Comparison of ENCODE assay signal across 11 cellular contexts in genomic region chr20:33693274-33693673, GRCh38. TPM values are rescaled to one million over a fixed set of nuclear protein-coding genes. Genes with fewer than 3 reads are reported as not detected.
"Had no signal": no experiment of that assay in that cellular context is flagged by ENCODE, and none has a peak within 500 bp of the region (broad histone marks: within the 10 kb centered on the region; RNA-seq: fewer than 3 reads in every experiment).

No MANE protein-coding gene starts in this region.

- ATAC-seq: stimulated activated naive B cell treated with anti-CD40 and anti-IgM and Interleukin-4, amounts not matched to agents 10 μg/mL and 1 μg/mL and 100 μg/mL, for 72 hours had no signal

- H3K36me3 Mint-ChIP-seq: activated naive CD4-positive, alpha-beta T cell treated with anti-CD3 and anti-CD28 coated beads, Interleukin-2, amount 50 U/mL, for 24 hours had no signal

- H3K27me3 ChIP-seq: breast epithelium, sigmoid colon had no signal

- H3K4me1 ChIP-seq: breast epithelium had no signal

- H3K9me3 Mint-ChIP-seq: activated naive CD4-positive, alpha-beta T cell treated with anti-CD3 and anti-CD28 coated beads, Interleukin-2, amount 50 U/mL, for 24 hours; stimulated activated naive B cell treated with anti-CD40 and anti-IgM and Interleukin-4, amounts not matched to agents 10 μg/mL and 1 μg/mL and 100 μg/mL, for 72 hours had no signal

- H3K27me3 Mint-ChIP-seq: activated naive CD4-positive, alpha-beta T cell treated with anti-CD3 and anti-CD28 coated beads, Interleukin-2, amount 50 U/mL, for 24 hours; stimulated activated naive B cell treated with anti-CD40 and anti-IgM and Interleukin-4, amounts not matched to agents 10 μg/mL and 1 μg/mL and 100 μg/mL, for 72 hours had no signal

- DNase-seq: activated CD4-positive, alpha-beta T cell treated with anti-CD3 and anti-CD28 coated beads, Interleukin-2, amount 50 U/mL, for 1 hour; activated T-cell treated with anti-CD3 and anti-CD28 coated beads, Interleukin-2, amount 50 U/mL, for 1 hour; foreskin melanocyte; mammary epithelial cell; stimulated activated CD4-positive, alpha-beta T cell treated with anti-CD3 and anti-CD28 coated beads, Interleukin-2, amount 100 ng/mL, for 24 hours; stimulated activated naive B cell treated with anti-CD40 and anti-IgM and Interleukin-4, amounts not matched to agents 10 μg/mL and 1 μg/mL and 100 μg/mL, for 72 hours had no signal

- H3K9me3 ChIP-seq: breast epithelium, sigmoid colon had no signal

- H3K4me3 ChIP-seq: breast epithelium, sigmoid colon had no signal

- H3K27ac Mint-ChIP-seq: activated naive CD4-positive, alpha-beta T cell treated with anti-CD3 and anti-CD28 coated beads, Interleukin-2, amount 50 U/mL, for 24 hours; stimulated activated naive B cell treated with anti-CD40 and anti-IgM and Interleukin-4, amounts not matched to agents 10 μg/mL and 1 μg/mL and 100 μg/mL, for 72 hours had no signal

- H3K4me3 Mint-ChIP-seq: activated naive CD4-positive, alpha-beta T cell treated with anti-CD3 and anti-CD28 coated beads, Interleukin-2, amount 50 U/mL, for 24 hours; nephron; stimulated activated naive B cell treated with anti-CD40 and anti-IgM and Interleukin-4, amounts not matched to agents 10 μg/mL and 1 μg/mL and 100 μg/mL, for 72 hours had no signal

- H3K36me3 ChIP-seq: breast epithelium, sigmoid colon had no signal

RNA-seq across cellular contexts. Expression of gene C20orf144, which starts 31.1 kb away (rescaled TPM):
- total RNA-seq: subcutaneous adipose tissue had no signal
